In the genomic region with DNA sequence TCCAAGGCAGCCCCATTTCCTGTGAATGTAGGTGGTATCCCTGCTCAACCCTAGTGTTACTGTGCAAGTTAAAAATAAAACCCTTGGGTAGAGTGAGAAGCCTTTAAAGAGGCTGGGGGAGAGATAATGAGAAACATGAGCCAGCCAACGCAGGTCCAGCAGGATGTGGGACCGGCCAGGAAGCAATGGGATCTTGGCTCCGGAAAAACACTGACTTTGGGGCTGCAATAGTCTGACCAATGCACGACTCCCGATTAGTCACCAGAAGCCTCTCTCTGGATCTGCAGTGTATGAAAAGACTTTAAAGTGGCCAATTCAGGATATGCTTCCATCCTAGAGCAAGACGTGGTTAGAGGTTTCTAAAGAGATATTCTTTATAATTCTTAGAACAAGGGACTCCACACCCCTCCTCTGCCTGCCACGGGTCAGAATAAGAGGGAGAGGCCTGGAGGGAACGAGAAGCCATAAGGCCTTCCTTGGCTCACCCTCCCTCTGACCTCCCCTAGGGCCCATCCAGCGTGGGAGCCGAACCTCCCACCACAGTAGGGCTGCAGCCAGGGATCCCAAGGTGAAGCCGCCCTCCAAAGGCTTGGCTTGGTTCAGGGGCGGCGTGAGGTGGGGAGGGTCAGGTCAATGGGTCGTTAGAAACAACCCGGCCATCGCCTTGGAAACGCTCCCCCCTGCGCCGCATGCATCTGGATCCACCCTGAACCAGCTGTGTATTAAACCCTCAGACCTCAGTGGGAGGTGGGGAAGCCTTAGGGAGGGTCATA, we compare ENCODE assay signal across 12 cellular contexts. TPM values are rescaled to one million over a fixed set of nuclear protein-coding genes. Genes with fewer than 3 reads are reported as not detected.
DNase-seq lines count a peak whose midpoint lies in the region; ATAC-seq, FAIRE-seq and TF ChIP-seq lines count a peak whose summit lies in the region.
"Had no signal": no experiment of that assay in that cellular context is flagged by ENCODE, and none has a peak within 500 bp of the region (broad histone marks: within the 10 kb centered on the region; RNA-seq: fewer than 3 reads in every experiment).

No MANE protein-coding gene starts in this region.

- peak overlapping the region; percentile 88 for H3K27ac ChIP-seq in right cardiac atrium (ENCODE audit: low read length)
- no peak overlapping the region for H3K27ac ChIP-seq in CD8-positive, alpha-beta T cell (ENCODE audit: low read depth, low read length)

- TF ChIP-seq CTCF in cardiac fibroblast (IDR thresholded peaks at IDR 0.05; ENCODE audit: low read depth, low read length): no peak
- no peak for TF ChIP-seq CTCF in CD8-positive, alpha-beta T cell (IDR thresholded peaks at IDR 0.05)

- intact Hi-C loops in right cardiac atrium (cut with DNase I): no loop called here
- intact Hi-C loops in CD8-positive, alpha-beta T cell (cut with DNase I, micrococcal nuclease): no loop called here

- no peak overlapping the region for H3K4me3 ChIP-seq in cardiac fibroblast (replicated peaks in 1 of 2; ENCODE audit: low read depth in 2 of 2, low read length in 2 of 2)
- H3K4me3 ChIP-seq in right cardiac atrium (ENCODE audit: low read length): no peak overlapping the region
- no peak overlapping the region for H3K4me3 ChIP-seq in CD8-positive, alpha-beta T cell (ENCODE audit: low read depth, low read length)
- H3K4me3 ChIP-seq: skin epidermis had no signal

- peaks cover 19% of the 10 kb centered on the region for H3K4me1 ChIP-seq in right cardiac atrium (ENCODE audit: control insufficient read depth, insufficient read depth, low read length)
- no peaks in the 10 kb centered on the region for H3K4me1 ChIP-seq in CD8-positive, alpha-beta T cell (ENCODE audit: insufficient read depth, low read length)

- no peak overlapping the region for H3K27ac Mint-ChIP-seq in CD8-positive, alpha-beta T cell
- H3K27ac Mint-ChIP-seq: activated T-helper 2 cell treated with anti-CD3 and anti-CD28 coated beads, Interferon-gamma antibody, Interleukin-2, Interleukin-4, amounts not matched to agents 10 μg/mL and 5 μg/mL and 100 μg/mL, durations not matched to agents 14 hours and 24 hours and 36 hours had no signal

- no peaks in the 10 kb centered on the region for H3K4me1 Mint-ChIP-seq in CD8-positive, alpha-beta T cell (ENCODE audit: low read depth)

- no peaks in the 10 kb centered on the region for H3K27me3 ChIP-seq in right cardiac atrium (ENCODE audit: control insufficient read depth, insufficient read depth)
- no peaks in the 10 kb centered on the region for H3K27me3 ChIP-seq in CD8-positive, alpha-beta T cell (ENCODE audit: insufficient read depth, low read length)

- peaks cover 2% of the 10 kb centered on the region for H3K27me3 Mint-ChIP-seq in CD8-positive, alpha-beta T cell (ENCODE audit: low read depth)

- H3K9me3 ChIP-seq in right cardiac atrium (ENCODE audit: control insufficient read depth, low read length): no peaks in the 10 kb centered on the region
- no peaks in the 10 kb centered on the region for H3K9me3 ChIP-seq in CD8-positive, alpha-beta T cell (ENCODE audit: low read length)

- CTCF ChIA-PET in CD8-positive, alpha-beta T cell (lab: Charles Lee): no interaction called here

- DNase-seq in HTR-8/SVneo (ENCODE audit: insufficient read length, low spot score) (peak; percentile 21), cardiac fibroblast (ENCODE audit: low read depth in 2 of 2) (peak; percentile 76 to 77), right cardiac atrium (peak; percentile 56 to 69 (median 58)), stromal cell of bone marrow (ENCODE audit: low read depth) (peak; percentile 80), DMS 273 (lab: John Stamatoyannopoulos, UW; ENCODE audit: unreplicated experiment) (no peak), T1000 (lab: John Stamatoyannopoulos, UW) (no peak)
- no peak for DNase-seq in CD8-positive, alpha-beta T cell
- DNase-seq: NCI-H146 had no signal

- no peaks in the 10 kb centered on the region for H3K9me3 Mint-ChIP-seq in CD8-positive, alpha-beta T cell
- H3K9me3 Mint-ChIP-seq: activated T-helper 2 cell treated with anti-CD3 and anti-CD28 coated beads, Interferon-gamma antibody, Interleukin-2, Interleukin-4, amounts not matched to agents 10 μg/mL and 5 μg/mL and 100 μg/mL, durations not matched to agents 14 hours and 24 hours and 36 hours had no signal

- H3K36me3 Mint-ChIP-seq in CD8-positive, alpha-beta T cell: no peaks in the 10 kb centered on the region

- ATAC-seq in right cardiac atrium (peak; percentile 78 to 93), GM21526 (IDR thresholded peaks at IDR 0.05; ENCODE audit: low FRiP score, unreplicated experiment) (no peak)
- ATAC-seq in CD8-positive, alpha-beta T cell: no peak
- ATAC-seq: HCT116 had no signal

- 44% methylated on average over 19 of the region's 19 CpGs for WGBS in right cardiac atrium

- H3K36me3 ChIP-seq in CD8-positive, alpha-beta T cell (ENCODE audit: insufficient read depth, low read length): no peaks in the 10 kb centered on the region

- no peak overlapping the region for H3K4me3 Mint-ChIP-seq in CD8-positive, alpha-beta T cell

- FAIRE-seq in HTR-8/SVneo (lab: Jason Lieb, UNC): no peak

- POLR2A ChIA-PET in CD8-positive, alpha-beta T cell (lab: Charles Lee): no interaction called here

RNA-seq across cellular contexts. Expression of a gene that starts 11.3 kb away (rescaled TPM):
- 10 to 100 TPM; 23.1 to 39.2 (median 30.0) TPM for total RNA-seq in right cardiac atrium
- polyA plus RNA-seq in right cardiac atrium: 25.0 TPM
- total RNA-seq in CD8-positive, alpha-beta T cell: not detected
- total RNA-seq: activated T-helper 2 cell treated with anti-CD3 and anti-CD28 coated beads, Interferon-gamma antibody, Interleukin-2, Interleukin-4, amounts not matched to agents 10 μg/mL and 5 μg/mL and 100 μg/mL, durations not matched to agents 14 hours and 24 hours and 36 hours had no signal

Comparison
In these comparisons a context has a peak if more than half of its experiments do, and no peak if none do; other contexts are left out.
1. DNase-seq: peak in HTR-8/SVneo (single experiment), cardiac fibroblast (2 of 2), right cardiac atrium (3 of 3) and stromal cell of bone marrow (single experiment); none in CD8-positive, alpha-beta T cell (0 of 7), DMS 273 (single experiment) and T1000 (single experiment).
2. ATAC-seq: peak in right cardiac atrium (2 of 2); none in GM21526 (single experiment) and CD8-positive, alpha-beta T cell (single experiment).
3. RNA of a gene that starts 11.3 kb away (total RNA-seq): 23.1 to 39.2 TPM in right cardiac atrium; not detected in CD8-positive, alpha-beta T cell; every median in the first group is over 10 times any median in the second.